Comparison of ENCODE assay signal across 1 cellular context in the genomic region with DNA sequence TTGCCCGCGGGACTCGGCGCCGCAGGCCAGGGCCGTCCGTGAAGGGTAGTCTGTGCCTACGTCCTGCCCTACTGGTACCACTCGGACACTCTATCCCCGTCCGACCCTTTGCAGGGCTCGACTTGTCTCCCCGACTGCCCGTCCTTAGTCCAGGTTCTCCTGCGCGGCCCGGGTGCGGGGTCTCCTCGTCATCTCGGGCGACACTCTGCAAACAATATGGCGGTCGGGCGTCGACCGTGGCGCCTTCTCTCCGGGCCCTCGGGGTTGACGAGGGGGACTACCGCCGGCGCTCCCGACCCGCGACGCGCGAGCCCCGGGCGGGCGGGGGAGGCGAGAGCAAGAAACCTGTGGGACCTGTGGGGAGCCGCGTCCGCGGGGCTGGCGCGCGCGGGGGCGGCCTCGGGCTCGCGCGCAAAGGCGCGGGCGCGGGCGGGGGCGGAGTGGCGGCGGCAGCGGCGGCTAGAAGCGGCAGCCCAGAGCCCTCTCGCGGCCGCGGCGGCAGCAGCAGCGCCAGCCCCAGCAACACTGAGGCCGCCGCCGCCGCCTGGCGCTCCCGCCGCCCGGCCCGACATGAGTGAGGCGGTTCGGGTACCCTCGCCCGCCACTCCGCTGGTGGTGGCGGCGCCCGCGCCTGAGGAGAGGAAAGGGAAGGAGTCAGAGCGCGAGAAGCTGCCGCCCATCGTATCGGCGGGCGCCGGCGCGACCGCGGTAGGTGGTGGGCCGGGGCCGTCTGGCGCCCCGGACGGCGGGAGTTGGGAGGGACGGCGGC.
TF ChIP-seq lines count a peak whose summit lies in the region.

A gene with protein sequence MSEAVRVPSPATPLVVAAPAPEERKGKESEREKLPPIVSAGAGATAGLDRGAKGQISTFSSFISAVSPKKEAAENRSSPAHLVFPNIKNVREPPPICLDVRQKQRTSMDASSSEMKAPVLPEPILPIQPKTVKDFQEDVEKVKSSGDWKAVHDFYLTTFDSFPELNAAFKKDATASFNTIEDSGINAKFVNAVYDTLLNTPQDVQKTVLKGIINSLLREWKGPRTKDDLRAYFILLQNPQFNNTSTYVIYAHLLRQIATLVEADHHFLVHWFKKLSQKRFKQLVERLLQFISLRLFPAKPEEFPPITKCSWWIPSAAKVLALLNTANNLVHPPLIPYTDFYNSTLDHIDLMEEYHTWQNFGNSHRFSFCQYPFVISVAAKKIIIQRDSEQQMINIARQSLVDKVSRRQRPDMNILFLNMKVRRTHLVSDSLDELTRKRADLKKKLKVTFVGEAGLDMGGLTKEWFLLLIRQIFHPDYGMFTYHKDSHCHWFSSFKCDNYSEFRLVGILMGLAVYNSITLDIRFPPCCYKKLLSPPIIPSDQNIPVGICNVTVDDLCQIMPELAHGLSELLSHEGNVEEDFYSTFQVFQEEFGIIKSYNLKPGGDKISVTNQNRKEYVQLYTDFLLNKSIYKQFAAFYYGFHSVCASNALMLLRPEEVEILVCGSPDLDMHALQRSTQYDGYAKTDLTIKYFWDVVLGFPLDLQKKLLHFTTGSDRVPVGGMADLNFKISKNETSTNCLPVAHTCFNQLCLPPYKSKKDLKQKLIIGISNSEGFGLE (plus strand): TSS at position 476 of the 769 bp plus-strand sequence. CDS start 95 bp downstream, at position 571.

TF ChIP-seq in HepG2, 621 proteins besides CTCF, POLR2A, EP300 and RAD21 (continued from another document and continues in another):
- TF ChIP-seq, protein P1, sequence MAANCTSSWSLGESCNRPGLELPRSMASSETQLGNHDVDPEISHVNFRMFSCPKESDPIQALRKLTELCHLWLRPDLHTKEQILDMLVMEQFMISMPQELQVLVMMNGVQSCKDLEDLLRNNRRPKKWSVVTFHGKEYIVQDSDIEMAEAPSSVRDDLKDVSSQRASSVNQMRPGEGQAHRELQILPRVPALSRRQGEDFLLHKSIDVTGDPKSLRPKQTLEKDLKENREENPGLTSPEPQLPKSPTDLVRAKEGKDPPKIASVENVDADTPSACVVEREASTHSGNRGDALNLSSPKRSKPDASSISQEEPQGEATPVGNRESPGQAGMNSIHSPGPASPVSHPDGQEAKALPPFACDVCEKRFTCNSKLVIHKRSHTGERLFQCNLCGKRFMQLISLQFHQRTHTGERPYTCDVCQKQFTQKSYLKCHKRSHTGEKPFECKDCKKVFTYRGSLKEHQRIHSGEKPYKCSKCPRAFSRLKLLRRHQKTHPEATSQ (CRISPR knock-in tag; IDR thresholded peaks at IDR 0.05; ENCODE audit: borderline replicate concordance): 0 out of 2 replicates have a peak, but pooled peaks have one; percentile 33
- TF ChIP-seq TARDBP (CRISPR knock-in tag; IDR thresholded peaks at IDR 0.05) (no peak), HOXA3 (CRISPR knock-in tag; IDR thresholded peaks at IDR 0.05) (peak; percentile 92), KAT7 (CRISPR knock-in tag; IDR thresholded peaks at IDR 0.05; ENCODE audit: borderline replicate concordance) (peak; percentile 73), MTA1 (CRISPR knock-in tag; IDR thresholded peaks at IDR 0.05; ENCODE audit: borderline replicate concordance) (0 out of 2 replicates have a peak, but pooled peaks have one; percentile 57), PHF20 (CRISPR knock-in tag; IDR thresholded peaks at IDR 0.05) (no peak; the same call in 1 of the 2 replicates), NR2C2 (CRISPR knock-in tag; IDR thresholded peaks at IDR 0.05; ENCODE audit: borderline replicate concordance) (peak; percentile 10; the same call in 1 of the 2 replicates), FOXO1 (CRISPR knock-in tag; IDR thresholded peaks at IDR 0.05) (0 out of 2 replicates have a peak, but pooled peaks have one; percentile 5), CHCHD3 (CRISPR knock-in tag; IDR thresholded peaks at IDR 0.05) (0 out of 2 replicates have a peak, but pooled peaks have one; percentile 59), ZBTB3 (CRISPR knock-in tag; IDR thresholded peaks at IDR 0.05; ENCODE audit: borderline replicate concordance, low read depth) (no peak), KMT2A (CRISPR knock-in tag; IDR thresholded peaks at IDR 0.05) (peak; percentile 68; the same call in 1 of the 2 replicates), ZNF724P (CRISPR knock-in tag; IDR thresholded peaks at IDR 0.05; ENCODE audit: borderline replicate concordance) (no peak), NFATC3 (CRISPR knock-in tag; IDR thresholded peaks at IDR 0.05) (no peak), KLF9 (CRISPR knock-in tag; IDR thresholded peaks at IDR 0.05; ENCODE audit: low read depth) (no peak), ZNF274 (CRISPR knock-in tag; IDR thresholded peaks at IDR 0.05) (0 out of 2 replicates have a peak, but pooled peaks have one; percentile 7), GATAD2A (CRISPR knock-in tag; IDR thresholded peaks at IDR 0.05) (no peak), NBN (conservative IDR thresholded peaks at IDR 0.05) (no peak)
- TF ChIP-seq, protein P2, sequence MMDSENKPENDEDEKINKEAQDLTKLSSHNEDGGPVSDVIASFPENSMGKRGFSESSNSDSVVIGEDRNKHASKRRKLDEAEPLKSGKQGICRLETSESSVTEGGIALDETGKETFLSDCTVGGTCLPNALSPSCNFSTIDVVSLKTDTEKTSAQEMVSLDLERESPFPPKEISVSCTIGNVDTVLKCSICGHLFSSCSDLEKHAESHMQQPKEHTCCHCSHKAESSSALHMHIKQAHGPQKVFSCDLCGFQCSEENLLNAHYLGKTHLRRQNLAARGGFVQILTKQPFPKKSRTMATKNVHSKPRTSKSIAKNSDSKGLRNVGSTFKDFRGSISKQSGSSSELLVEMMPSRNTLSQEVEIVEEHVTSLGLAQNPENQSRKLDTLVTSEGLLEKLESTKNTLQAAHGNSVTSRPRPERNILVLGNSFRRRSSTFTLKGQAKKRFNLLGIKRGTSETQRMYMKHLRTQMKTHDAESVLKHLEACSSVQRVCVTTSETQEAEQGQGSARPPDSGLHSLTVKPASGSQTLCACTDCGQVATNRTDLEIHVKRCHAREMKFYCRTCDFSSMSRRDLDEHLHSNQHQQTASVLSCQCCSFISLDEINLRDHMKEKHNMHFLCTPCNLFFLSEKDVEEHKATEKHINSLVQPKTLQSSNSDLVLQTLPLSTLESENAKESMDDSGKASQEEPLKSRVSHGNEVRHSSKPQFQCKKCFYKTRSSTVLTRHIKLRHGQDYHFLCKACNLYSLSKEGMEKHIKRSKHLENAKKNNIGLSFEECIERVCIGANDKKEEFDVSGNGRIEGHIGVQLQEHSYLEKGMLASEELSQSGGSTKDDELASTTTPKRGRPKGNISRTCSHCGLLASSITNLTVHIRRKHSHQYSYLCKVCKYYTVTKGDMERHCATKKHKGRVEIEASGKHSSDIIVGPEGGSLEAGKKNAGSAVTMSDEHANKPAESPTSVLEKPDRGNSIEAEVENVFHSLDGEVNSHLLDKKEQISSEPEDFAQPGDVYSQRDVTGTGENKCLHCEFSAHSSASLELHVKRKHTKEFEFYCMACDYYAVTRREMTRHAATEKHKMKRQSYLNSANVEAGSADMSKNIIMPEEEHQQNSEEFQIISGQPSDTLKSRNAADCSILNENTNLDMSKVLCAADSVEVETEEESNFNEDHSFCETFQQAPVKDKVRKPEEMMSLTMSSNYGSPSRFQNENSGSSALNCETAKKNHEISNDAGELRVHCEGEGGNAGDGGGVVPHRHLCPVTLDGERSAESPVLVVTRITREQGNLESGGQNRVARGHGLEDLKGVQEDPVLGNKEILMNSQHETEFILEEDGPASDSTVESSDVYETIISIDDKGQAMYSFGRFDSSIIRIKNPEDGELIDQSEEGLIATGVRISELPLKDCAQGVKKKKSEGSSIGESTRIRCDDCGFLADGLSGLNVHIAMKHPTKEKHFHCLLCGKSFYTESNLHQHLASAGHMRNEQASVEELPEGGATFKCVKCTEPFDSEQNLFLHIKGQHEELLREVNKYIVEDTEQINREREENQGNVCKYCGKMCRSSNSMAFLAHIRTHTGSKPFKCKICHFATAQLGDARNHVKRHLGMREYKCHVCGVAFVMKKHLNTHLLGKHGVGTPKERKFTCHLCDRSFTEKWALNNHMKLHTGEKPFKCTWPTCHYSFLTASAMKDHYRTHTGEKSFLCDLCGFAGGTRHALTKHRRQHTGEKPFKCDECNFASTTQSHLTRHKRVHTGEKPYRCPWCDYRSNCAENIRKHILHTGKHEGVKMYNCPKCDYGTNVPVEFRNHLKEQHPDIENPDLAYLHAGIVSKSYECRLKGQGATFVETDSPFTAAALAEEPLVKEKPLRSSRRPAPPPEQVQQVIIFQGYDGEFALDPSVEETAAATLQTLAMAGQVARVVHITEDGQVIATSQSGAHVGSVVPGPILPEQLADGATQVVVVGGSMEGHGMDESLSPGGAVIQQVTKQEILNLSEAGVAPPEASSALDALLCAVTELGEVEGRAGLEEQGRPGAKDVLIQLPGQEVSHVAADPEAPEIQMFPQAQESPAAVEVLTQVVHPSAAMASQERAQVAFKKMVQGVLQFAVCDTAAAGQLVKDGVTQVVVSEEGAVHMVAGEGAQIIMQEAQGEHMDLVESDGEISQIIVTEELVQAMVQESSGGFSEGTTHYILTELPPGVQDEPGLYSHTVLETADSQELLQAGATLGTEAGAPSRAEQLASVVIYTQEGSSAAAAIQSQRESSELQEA (CRISPR knock-in tag; IDR thresholded peaks at IDR 0.05; ENCODE audit: not compliant biosample characterization): peak; percentile 49
- TF ChIP-seq, protein P3, sequence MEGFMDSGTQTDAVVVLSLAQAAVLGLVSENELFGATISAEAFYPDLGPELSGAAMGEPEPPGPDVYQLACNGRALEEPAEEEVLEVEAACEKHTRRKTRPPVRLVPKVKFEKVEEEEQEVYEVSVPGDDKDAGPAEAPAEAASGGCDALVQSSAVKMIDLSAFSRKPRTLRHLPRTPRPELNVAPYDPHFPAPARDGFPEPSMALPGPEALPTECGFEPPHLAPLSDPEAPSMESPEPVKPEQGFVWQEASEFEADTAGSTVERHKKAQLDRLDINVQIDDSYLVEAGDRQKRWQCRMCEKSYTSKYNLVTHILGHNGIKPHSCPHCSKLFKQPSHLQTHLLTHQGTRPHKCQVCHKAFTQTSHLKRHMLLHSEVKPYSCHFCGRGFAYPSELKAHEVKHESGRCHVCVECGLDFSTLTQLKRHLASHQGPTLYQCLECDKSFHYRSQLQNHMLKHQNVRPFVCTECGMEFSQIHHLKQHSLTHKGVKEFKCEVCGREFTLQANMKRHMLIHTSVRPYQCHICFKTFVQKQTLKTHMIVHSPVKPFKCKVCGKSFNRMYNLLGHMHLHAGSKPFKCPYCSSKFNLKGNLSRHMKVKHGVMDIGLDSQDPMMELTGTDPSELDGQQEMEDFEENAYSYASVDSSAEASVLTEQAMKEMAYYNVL (CRISPR knock-in tag; IDR thresholded peaks at IDR 0.05; ENCODE audit: borderline replicate concordance): 0 out of 2 replicates have a peak, but pooled peaks have one; percentile 16
- TF ChIP-seq, protein P4, sequence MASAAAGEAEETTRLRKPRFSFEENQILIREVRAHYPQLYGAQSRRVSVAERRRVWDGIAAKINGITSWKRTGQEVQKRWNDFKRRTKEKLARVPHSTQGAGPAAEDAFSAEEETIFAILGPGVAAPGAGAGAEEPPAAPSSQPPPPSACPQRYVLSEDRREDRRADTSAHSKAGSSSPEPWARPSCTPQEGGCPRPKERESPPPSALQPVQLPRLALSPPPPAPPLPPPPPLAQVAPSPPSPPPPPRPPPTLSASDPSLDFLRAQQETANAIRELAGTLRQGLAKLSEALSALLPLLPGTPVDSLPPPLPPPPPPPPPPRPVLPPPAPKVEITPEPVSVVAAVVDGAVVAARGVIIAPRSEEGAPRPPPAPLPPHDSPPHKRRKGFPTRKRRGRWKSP (CRISPR knock-in tag; IDR thresholded peaks at IDR 0.05): 0 out of 2 replicates have a peak, but pooled peaks have one; percentile 68
- TF ChIP-seq, protein P5, sequence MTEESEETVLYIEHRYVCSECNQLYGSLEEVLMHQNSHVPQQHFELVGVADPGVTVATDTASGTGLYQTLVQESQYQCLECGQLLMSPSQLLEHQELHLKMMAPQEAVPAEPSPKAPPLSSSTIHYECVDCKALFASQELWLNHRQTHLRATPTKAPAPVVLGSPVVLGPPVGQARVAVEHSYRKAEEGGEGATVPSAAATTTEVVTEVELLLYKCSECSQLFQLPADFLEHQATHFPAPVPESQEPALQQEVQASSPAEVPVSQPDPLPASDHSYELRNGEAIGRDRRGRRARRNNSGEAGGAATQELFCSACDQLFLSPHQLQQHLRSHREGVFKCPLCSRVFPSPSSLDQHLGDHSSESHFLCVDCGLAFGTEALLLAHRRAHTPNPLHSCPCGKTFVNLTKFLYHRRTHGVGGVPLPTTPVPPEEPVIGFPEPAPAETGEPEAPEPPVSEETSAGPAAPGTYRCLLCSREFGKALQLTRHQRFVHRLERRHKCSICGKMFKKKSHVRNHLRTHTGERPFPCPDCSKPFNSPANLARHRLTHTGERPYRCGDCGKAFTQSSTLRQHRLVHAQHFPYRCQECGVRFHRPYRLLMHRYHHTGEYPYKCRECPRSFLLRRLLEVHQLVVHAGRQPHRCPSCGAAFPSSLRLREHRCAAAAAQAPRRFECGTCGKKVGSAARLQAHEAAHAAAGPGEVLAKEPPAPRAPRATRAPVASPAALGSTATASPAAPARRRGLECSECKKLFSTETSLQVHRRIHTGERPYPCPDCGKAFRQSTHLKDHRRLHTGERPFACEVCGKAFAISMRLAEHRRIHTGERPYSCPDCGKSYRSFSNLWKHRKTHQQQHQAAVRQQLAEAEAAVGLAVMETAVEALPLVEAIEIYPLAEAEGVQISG (CRISPR knock-in tag; IDR thresholded peaks at IDR 0.05): peak; percentile 71
- TF ChIP-seq, protein P6, sequence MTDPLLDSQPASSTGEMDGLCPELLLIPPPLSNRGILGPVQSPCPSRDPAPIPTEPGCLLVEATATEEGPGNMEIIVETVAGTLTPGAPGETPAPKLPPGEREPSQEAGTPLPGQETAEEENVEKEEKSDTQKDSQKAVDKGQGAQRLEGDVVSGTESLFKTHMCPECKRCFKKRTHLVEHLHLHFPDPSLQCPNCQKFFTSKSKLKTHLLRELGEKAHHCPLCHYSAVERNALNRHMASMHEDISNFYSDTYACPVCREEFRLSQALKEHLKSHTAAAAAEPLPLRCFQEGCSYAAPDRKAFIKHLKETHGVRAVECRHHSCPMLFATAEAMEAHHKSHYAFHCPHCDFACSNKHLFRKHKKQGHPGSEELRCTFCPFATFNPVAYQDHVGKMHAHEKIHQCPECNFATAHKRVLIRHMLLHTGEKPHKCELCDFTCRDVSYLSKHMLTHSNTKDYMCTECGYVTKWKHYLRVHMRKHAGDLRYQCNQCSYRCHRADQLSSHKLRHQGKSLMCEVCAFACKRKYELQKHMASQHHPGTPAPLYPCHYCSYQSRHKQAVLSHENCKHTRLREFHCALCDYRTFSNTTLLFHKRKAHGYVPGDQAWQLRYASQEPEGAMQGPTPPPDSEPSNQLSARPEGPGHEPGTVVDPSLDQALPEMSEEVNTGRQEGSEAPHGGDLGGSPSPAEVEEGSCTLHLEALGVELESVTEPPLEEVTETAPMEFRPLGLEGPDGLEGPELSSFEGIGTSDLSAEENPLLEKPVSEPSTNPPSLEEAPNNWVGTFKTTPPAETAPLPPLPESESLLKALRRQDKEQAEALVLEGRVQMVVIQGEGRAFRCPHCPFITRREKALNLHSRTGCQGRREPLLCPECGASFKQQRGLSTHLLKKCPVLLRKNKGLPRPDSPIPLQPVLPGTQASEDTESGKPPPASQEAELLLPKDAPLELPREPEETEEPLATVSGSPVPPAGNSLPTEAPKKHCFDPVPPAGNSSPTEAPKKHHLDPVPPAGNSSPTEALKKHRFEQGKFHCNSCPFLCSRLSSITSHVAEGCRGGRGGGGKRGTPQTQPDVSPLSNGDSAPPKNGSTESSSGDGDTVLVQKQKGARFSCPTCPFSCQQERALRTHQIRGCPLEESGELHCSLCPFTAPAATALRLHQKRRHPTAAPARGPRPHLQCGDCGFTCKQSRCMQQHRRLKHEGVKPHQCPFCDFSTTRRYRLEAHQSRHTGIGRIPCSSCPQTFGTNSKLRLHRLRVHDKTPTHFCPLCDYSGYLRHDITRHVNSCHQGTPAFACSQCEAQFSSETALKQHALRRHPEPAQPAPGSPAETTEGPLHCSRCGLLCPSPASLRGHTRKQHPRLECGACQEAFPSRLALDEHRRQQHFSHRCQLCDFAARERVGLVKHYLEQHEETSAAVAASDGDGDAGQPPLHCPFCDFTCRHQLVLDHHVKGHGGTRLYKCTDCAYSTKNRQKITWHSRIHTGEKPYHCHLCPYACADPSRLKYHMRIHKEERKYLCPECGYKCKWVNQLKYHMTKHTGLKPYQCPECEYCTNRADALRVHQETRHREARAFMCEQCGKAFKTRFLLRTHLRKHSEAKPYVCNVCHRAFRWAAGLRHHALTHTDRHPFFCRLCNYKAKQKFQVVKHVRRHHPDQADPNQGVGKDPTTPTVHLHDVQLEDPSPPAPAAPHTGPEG (CRISPR knock-in tag; IDR thresholded peaks at IDR 0.05): peak; percentile 84
